Comparison of ENCODE assay signal across 18 cellular contexts in genomic region chr1:23122796-23123195, GRCh38. TPM values are rescaled to one million over a fixed set of nuclear protein-coding genes. Genes with fewer than 3 reads are reported as not detected.
A peak's percentile ranks its signal among the peaks of the same experiment; 100 is the strongest.
DNase-seq lines count a peak whose midpoint lies in the region; ATAC-seq and TF ChIP-seq lines count a peak whose summit lies in the region.
"Had no signal": no experiment of that assay in that cellular context is flagged by ENCODE, and none has a peak within 500 bp of the region (broad histone marks: within the 10 kb centered on the region; RNA-seq: fewer than 3 reads in every experiment).

No MANE protein-coding gene starts in this region.

- H3K36me3 Mint-ChIP-seq in CD4-positive, CD25-positive, alpha-beta regulatory T cell, result no peaks in the 10 kb centered on the region
- H3K36me3 Mint-ChIP-seq in WTC11, result no peaks in the 10 kb centered on the region
- no peaks in the 10 kb centered on the region for H3K36me3 Mint-ChIP-seq in activated T-cell treated with anti-CD3 and anti-CD28 coated beads, Interleukin-2, amount 50 U/mL, for 72 hours (ENCODE audit: insufficient read depth in 2 of 2)

- TF ChIP-seq EP300 in sigmoid colon (IDR thresholded peaks at IDR 0.05), result no peak

- H3K4me3 Mint-ChIP-seq in CD4-positive, CD25-positive, alpha-beta regulatory T cell, result peak overlapping the region in 2 of 4 donors; percentile 0 to 58
- no peak overlapping the region for H3K4me3 Mint-ChIP-seq in WTC11
- H3K4me3 Mint-ChIP-seq in activated T-cell treated with anti-CD3 and anti-CD28 coated beads, Interleukin-2, amount 50 U/mL, for 72 hours, result no peak overlapping the region

- DNase-seq in CD4-positive, CD25-positive, alpha-beta regulatory T cell, result no peak
- DNase-seq in WTC11 (ENCODE audit: low spot score), result no peak
- peak in 1 of 2 donors; percentile 57 for DNase-seq in foreskin keratinocyte
- DNase-seq in sigmoid colon, result no peak
- DNase-seq in GM20000 (ENCODE audit: low spot score), result no peak
- DNase-seq in activated T-cell treated with anti-CD3 and anti-CD28 coated beads, Interleukin-2, amount 50 U/mL, for 72 hours, result no peak
- no peak for DNase-seq in SW480 (ENCODE audit: low spot score)
- DNase-seq: activated CD4-positive, alpha-beta T cell treated with anti-CD3 and anti-CD28 coated beads for 1 hour; activated naive CD4-positive, alpha-beta T cell treated with anti-CD3 and anti-CD28 coated beads, Interleukin-2, amount 50 U/mL, for 16 hours; head of caudate nucleus; kidney glomerular epithelial cell; NCI-H187 treated with DMSO at 0.1 percent for 48 hours; NCI-H748 treated with DMSO at 0.1 percent for 48 hours; stimulated activated CD4-positive, alpha-beta T cell treated with anti-CD3 and anti-CD28 coated beads, Interleukin-1b, Interleukin-23, amount 100 ng/mL, for 48 hours had no signal

- H3K27me3 ChIP-seq in CD4-positive, CD25-positive, alpha-beta regulatory T cell (ENCODE audit: control insufficient read depth, insufficient read depth, low read length), result no peaks in the 10 kb centered on the region
- no peaks in the 10 kb centered on the region for H3K27me3 ChIP-seq in foreskin keratinocyte
- no peaks in the 10 kb centered on the region for H3K27me3 ChIP-seq in sigmoid colon
- H3K27me3 ChIP-seq: cardiac muscle cell, tibial nerve had no signal

- H3K9me3 Mint-ChIP-seq in CD4-positive, CD25-positive, alpha-beta regulatory T cell, result no peaks in the 10 kb centered on the region
- no peaks in the 10 kb centered on the region for H3K9me3 Mint-ChIP-seq in WTC11
- no peaks in the 10 kb centered on the region for H3K9me3 Mint-ChIP-seq in activated T-cell treated with anti-CD3 and anti-CD28 coated beads, Interleukin-2, amount 50 U/mL, for 72 hours

- H3K4me1 Mint-ChIP-seq in CD4-positive, CD25-positive, alpha-beta regulatory T cell, result peaks cover 41 to 72% (median 59%) of the 10 kb centered on the region in 4 donors
- H3K4me1 Mint-ChIP-seq in WTC11, result peaks cover 46% of the 10 kb centered on the region
- peaks cover 43% of the 10 kb centered on the region for H3K4me1 Mint-ChIP-seq in activated T-cell treated with anti-CD3 and anti-CD28 coated beads, Interleukin-2, amount 50 U/mL, for 72 hours (ENCODE audit: low read depth)

- no peak for TF ChIP-seq POLR2A in sigmoid colon (IDR thresholded peaks at IDR 0.05)

- H3K36me3 ChIP-seq in CD4-positive, CD25-positive, alpha-beta regulatory T cell (ENCODE audit: control insufficient read depth, insufficient read depth, low read length), result no peaks in the 10 kb centered on the region
- no peaks in the 10 kb centered on the region for H3K36me3 ChIP-seq in sigmoid colon
- H3K36me3 ChIP-seq: cardiac muscle cell, prostate gland, tibial nerve had no signal

- CTCF ChIA-PET in WTC11 (lab: Charles Lee), result interaction anchor here (1.1 to 1.7 kb wide), 2 partner anchors 24 to 62 kb away, joined by 4 to 12 read pairs; no protein-coding TSS in a partner anchor

- H3K4me1 ChIP-seq in CD4-positive, CD25-positive, alpha-beta regulatory T cell (ENCODE audit: control insufficient read depth, insufficient read depth, low read length, poor library complexity, severe bottlenecking), result peaks cover 21% of the 10 kb centered on the region
- peaks cover 45% of the 10 kb centered on the region for H3K4me1 ChIP-seq in foreskin keratinocyte
- peaks cover 0 to 58% (median 42%) of the 10 kb centered on the region in 4 donors for H3K4me1 ChIP-seq in sigmoid colon

- no peaks in the 10 kb centered on the region for H3K9me3 ChIP-seq in CD4-positive, CD25-positive, alpha-beta regulatory T cell (ENCODE audit: control insufficient read depth in 2 of 2, low read length in 2 of 2)
- no peaks in the 10 kb centered on the region for H3K9me3 ChIP-seq in sigmoid colon
- H3K9me3 ChIP-seq: prostate gland, tibial nerve had no signal

- H3K27me3 Mint-ChIP-seq in CD4-positive, CD25-positive, alpha-beta regulatory T cell, result no peaks in the 10 kb centered on the region
- no peaks in the 10 kb centered on the region for H3K27me3 Mint-ChIP-seq in WTC11 (ENCODE audit: low read depth)
- H3K27me3 Mint-ChIP-seq in activated T-cell treated with anti-CD3 and anti-CD28 coated beads, Interleukin-2, amount 50 U/mL, for 72 hours (ENCODE audit: low read depth), result no peaks in the 10 kb centered on the region

- H3K27ac Mint-ChIP-seq in CD4-positive, CD25-positive, alpha-beta regulatory T cell, result peak overlapping the region in 2 of 3 donors; percentile 3 to 79
- peak overlapping the region; percentile 8; the same call in 1 of the 2 replicates for H3K27ac Mint-ChIP-seq in WTC11
- no peak overlapping the region for H3K27ac Mint-ChIP-seq in activated T-cell treated with anti-CD3 and anti-CD28 coated beads, Interleukin-2, amount 50 U/mL, for 72 hours

- no peak for ATAC-seq in CD4-positive, CD25-positive, alpha-beta regulatory T cell (ENCODE audit: low read depth in 2 of 2)
- ATAC-seq in WTC11 (no peak; the same call in 1 of the 2 replicates), foreskin keratinocyte (peak; percentile 5), GM21526 (IDR thresholded peaks at IDR 0.05; ENCODE audit: low FRiP score, unreplicated experiment) (no peak)
- no peak for ATAC-seq in activated T-cell treated with anti-CD3 and anti-CD28 coated beads, Interleukin-2, amount 50 U/mL, for 72 hours (replicated peaks in 1 of 2)

- TF ChIP-seq CTCF in WTC11 (IDR thresholded peaks at IDR 0.05) (no peak), foreskin keratinocyte (conservative IDR thresholded peaks at IDR 0.05) (no peak), sigmoid colon (IDR thresholded peaks at IDR 0.05) (no peak), GM20000 (IDR thresholded peaks at IDR 0.05; ENCODE audit: extremely low read depth, missing control alignments) (no peak)

- intact Hi-C loops in sigmoid colon (cut with DNase I), result no loop called here

- H3K27ac ChIP-seq in CD4-positive, CD25-positive, alpha-beta regulatory T cell (ENCODE audit: insufficient read depth, low read length, poor library complexity, severe bottlenecking), result no peak overlapping the region
- no peak overlapping the region for H3K27ac ChIP-seq in foreskin keratinocyte
- peak overlapping the region; percentile 18 to 38 (median 22) for H3K27ac ChIP-seq in sigmoid colon
- H3K27ac ChIP-seq: cardiac muscle cell had no signal

- POLR2A ChIA-PET in WTC11 (lab: Charles Lee), result no interaction called here

- 48 to 67% methylated on average over 4 of the region's 4 CpGs for WGBS in sigmoid colon, 2 donors

- H3K4me3 ChIP-seq in CD4-positive, CD25-positive, alpha-beta regulatory T cell (ENCODE audit: low read depth, low read length), result no peak overlapping the region
- no peak overlapping the region for H3K4me3 ChIP-seq in sigmoid colon
- H3K4me3 ChIP-seq: cardiac muscle cell, prostate gland, tibial nerve had no signal

TF ChIP-seq in WTC11, 78 proteins besides CTCF, POLR2A, EP300 and RAD21 (continues in another document):
- TF ChIP-seq AFF4 (CRISPR knock-in tag; IDR thresholded peaks at IDR 0.05; ENCODE audit: borderline replicate concordance) (no peak), ELF4 (CRISPR knock-in tag; IDR thresholded peaks at IDR 0.05; ENCODE audit: low read depth) (no peak)

RNA-seq across cellular contexts. Expression of gene LUZP1, which starts 45.9 kb away (rescaled TPM):
- total RNA-seq in CD4-positive, CD25-positive, alpha-beta regulatory T cell, result 26.7 TPM
- 10 to 100 TPM; 14.9 to 22.4 (median 17.0) TPM for polyA plus RNA-seq in CD4-positive, CD25-positive, alpha-beta regulatory T cell
- 42.0 to 43.4 TPM (median 42.7 TPM) in 3 replicates for total RNA-seq in WTC11 (2021)
- total RNA-seq in foreskin keratinocyte, result 57.9 and 60.7 TPM in 2 replicates
- polyA plus RNA-seq in foreskin keratinocyte, result 11.4 and 12.8 TPM in 2 replicates
- total RNA-seq in sigmoid colon, result 10 to 100 TPM; 13.3 to 20.9 (median 17.9) TPM
- 10 to 100 TPM in 2 of 3 donors, 1 to 10 TPM in 1; 6.0 to 14.0 (median 12.7) TPM for polyA plus RNA-seq in sigmoid colon
- 10 to 100 TPM; 11.9 to 16.3 TPM for total RNA-seq in activated T-cell treated with anti-CD3 and anti-CD28 coated beads, Interleukin-2, amount 50 U/mL, for 72 hours

Comparison
In these comparisons a context has a peak if more than half of its experiments do, and no peak if none do; other contexts are left out.
1. H3K27ac ChIP-seq: peak in sigmoid colon (4 of 4); none in CD4-positive, CD25-positive, alpha-beta regulatory T cell (single experiment) and foreskin keratinocyte (single experiment).